9 cellular contexts compared by ENCODE assay signal in the genomic region with DNA sequence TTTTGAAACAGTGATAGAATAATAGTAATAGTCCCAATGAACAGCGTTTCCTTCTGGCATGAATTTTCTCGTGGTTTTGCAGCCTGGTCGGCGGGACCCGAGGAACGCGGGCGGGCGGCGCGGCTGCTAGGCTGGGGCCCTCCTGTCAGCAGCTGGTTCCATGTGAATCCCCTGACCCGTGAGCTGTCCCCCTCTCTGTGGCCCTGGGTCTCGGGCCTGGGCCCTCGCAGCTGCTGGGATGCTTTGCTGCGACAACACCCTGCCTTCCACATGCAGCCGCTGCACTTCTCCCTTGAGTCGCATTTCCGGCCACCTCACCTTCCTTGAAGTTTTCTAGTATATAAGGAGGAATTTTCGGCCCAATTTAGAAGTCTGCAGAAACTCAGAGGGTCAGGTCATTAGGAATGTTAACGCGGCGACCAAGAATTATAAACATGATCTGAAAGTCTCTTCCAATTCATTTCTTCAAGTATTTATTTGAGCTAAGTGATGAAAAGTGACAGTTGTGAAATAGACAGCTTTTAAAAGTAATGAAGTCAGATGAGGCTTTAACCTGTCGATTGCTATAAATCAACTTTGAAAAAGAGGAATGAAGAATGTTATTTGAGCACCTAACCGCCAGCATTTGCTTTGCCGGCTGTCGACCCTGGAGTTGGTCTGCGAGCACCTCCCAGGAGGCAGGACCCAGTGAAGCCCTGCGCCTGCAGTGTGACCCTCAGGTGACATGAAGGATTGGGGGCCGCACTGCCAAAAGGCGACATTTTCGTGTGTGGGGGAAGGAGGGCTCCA. TPM values are rescaled to one million over a fixed set of nuclear protein-coding genes. Genes with fewer than 3 reads are reported as not detected.
DNase-seq lines count a peak whose midpoint lies in the region; ATAC-seq and TF ChIP-seq lines count a peak whose summit lies in the region.
"Had no signal": no experiment of that assay in that cellular context is flagged by ENCODE, and none has a peak within 500 bp of the region (broad histone marks: within the 10 kb centered on the region; RNA-seq: fewer than 3 reads in every experiment).

No MANE protein-coding gene starts in this region.

- H4K8ac ChIP-seq in mesenchymal stem cell (ENCODE audit: low read length) = peak overlapping the region; percentile 91

- H3K4me1 ChIP-seq in heart right ventricle (peaks cover 0 to 62% (median 31%) of the 10 kb centered on the region in 9 donors), mesenchymal stem cell (ENCODE audit: control insufficient read depth, insufficient read depth, low read depth, low read length) (peaks cover 55% of the 10 kb centered on the region)

- H3K79me1 ChIP-seq in mesenchymal stem cell (replicated peaks; ENCODE audit: low read length, poor library complexity, severe bottlenecking) = peaks cover 29% of the 10 kb centered on the region

- intact Hi-C loops in heart right ventricle (cut with DNase I) (loop anchor here (5.0 to 10.0 kb wide), 13 partner anchors 57 to 1683 kb away; no protein-coding TSS in a partner anchor), Right ventricle myocardium inferior (cut with DNase I) (loop anchor here (2.0 to 5.0 kb wide), 4 partner anchors 227 to 1686 kb away; no protein-coding TSS in a partner anchor)

- H2BK15ac ChIP-seq in mesenchymal stem cell (ENCODE audit: low read depth, poor library complexity, severe bottlenecking) = no peak overlapping the region

- no peak overlapping the region for H2BK120ac ChIP-seq in mesenchymal stem cell (ENCODE audit: low read depth, low read length)

- H3K4me1 Mint-ChIP-seq in type B pancreatic cell (ENCODE audit: unreplicated experiment) = peaks cover 43% of the 10 kb centered on the region

- H2AK5ac ChIP-seq in mesenchymal stem cell (ENCODE audit: low read length, severe bottlenecking) = no peak overlapping the region

- H3K4ac ChIP-seq in mesenchymal stem cell (ENCODE audit: low read depth in 1 of 2, low read length in 2 of 2) = peak overlapping the region in 1 of 2 experiments; percentile 47

- H4K91ac ChIP-seq in mesenchymal stem cell (ENCODE audit: low read length) = peak overlapping the region; percentile 89

- peak overlapping the region in 7 of 10 donors; percentile 18 to 70 (median 35) for H3K27ac ChIP-seq in heart right ventricle
- H3K27ac ChIP-seq in mesenchymal stem cell (ENCODE audit: low read length, poor library complexity, severe bottlenecking) = peak overlapping the region; percentile 24

- peak overlapping the region in 1 of 2 experiments; percentile 1 for H3K14ac ChIP-seq in mesenchymal stem cell (ENCODE audit: low read length in 2 of 2)

- H3K4me2 ChIP-seq in mesenchymal stem cell (ENCODE audit: low read length, poor library complexity, severe bottlenecking) = peak overlapping the region; percentile 62

- H3K23ac ChIP-seq in mesenchymal stem cell (ENCODE audit: low read length in 2 of 2) = peak overlapping the region in 1 of 2 experiments; percentile 77

- H3K9me3 ChIP-seq in heart right ventricle (no peaks in the 10 kb centered on the region), mesenchymal stem cell (ENCODE audit: control insufficient read depth, low read length) (no peaks in the 10 kb centered on the region)

- H3K4me3 Mint-ChIP-seq in type B pancreatic cell = peak overlapping the region; percentile 92

- H3K9me3 Mint-ChIP-seq in type B pancreatic cell = no peaks in the 10 kb centered on the region

- H3K36me3 Mint-ChIP-seq in type B pancreatic cell = no peaks in the 10 kb centered on the region

- TF ChIP-seq CTCF in heart right ventricle (IDR thresholded peaks at IDR 0.05) (no peak), astrocyte of the spinal cord (IDR thresholded peaks at IDR 0.05; ENCODE audit: low read depth, low read length) (no peak), type B pancreatic cell (conservative IDR thresholded peaks at IDR 0.05) (no peak)

- peak overlapping the region; percentile 75 to 92 for H3K18ac ChIP-seq in mesenchymal stem cell (ENCODE audit: low read depth in 1 of 2, low read length in 2 of 2)

- no peak overlapping the region for H2BK5ac ChIP-seq in mesenchymal stem cell (ENCODE audit: low read depth, low read length, poor library complexity, severe bottlenecking)

- H2AFZ ChIP-seq in mesenchymal stem cell (ENCODE audit: low read depth, low read length) = no peak overlapping the region

- no peak for ATAC-seq in heart right ventricle
- ATAC-seq in Right ventricle myocardium inferior = no peak

- no peaks in the 10 kb centered on the region for H3K36me3 ChIP-seq in heart right ventricle
- no peaks in the 10 kb centered on the region for H3K36me3 ChIP-seq in mesenchymal stem cell (ENCODE audit: control insufficient read depth in 1 of 2, insufficient read depth in 2 of 2, low read depth in 1 of 2, low read length in 2 of 2)

- peak overlapping the region in 7 of 10 donors; percentile 62 to 95 (median 72) for H3K4me3 ChIP-seq in heart right ventricle
- H3K4me3 ChIP-seq in astrocyte of the spinal cord (ENCODE audit: low read depth, low read length) = peak overlapping the region; percentile 59
- H3K4me3 ChIP-seq in mesenchymal stem cell (ENCODE audit: insufficient read depth in 1 of 2, low read depth in 1 of 2, low read length in 2 of 2) = peak overlapping the region in 1 of 2 experiments; percentile 84

- peaks cover 77% of the 10 kb centered on the region for H3K27me3 Mint-ChIP-seq in type B pancreatic cell

- peak overlapping the region; percentile 21 to 95 for H2BK12ac ChIP-seq in mesenchymal stem cell (ENCODE audit: low read length in 2 of 2)

- peak overlapping the region; percentile 88 for H3K27ac Mint-ChIP-seq in type B pancreatic cell

- peak overlapping the region; percentile 89 for H3K9ac ChIP-seq in mesenchymal stem cell (ENCODE audit: low read length)

- peaks cover 3 to 98% (median 74%) of the 10 kb centered on the region in 7 donors for H3K27me3 ChIP-seq in heart right ventricle
- H3K27me3 ChIP-seq in mesenchymal stem cell (ENCODE audit: control insufficient read depth in 1 of 2, insufficient read depth in 1 of 2, low read length in 2 of 2) = peaks cover 0 to 46% of the 10 kb centered on the region in 2 experiments

- WGBS in heart right ventricle, 2 donors = 44 to 60% methylated on average over 31 of the region's 31 CpGs
- WGBS in mesenchymal stem cell = 26% methylated on average over 23 of the region's 31 CpGs

- DNase-seq in heart right ventricle (no peak), Right ventricle myocardium inferior (ENCODE audit: missing footprints) (no peak), astrocyte of the spinal cord (ENCODE audit: low read depth, low spot score) (no peak), mesenchymal stem cell (no peak), type B pancreatic cell (ENCODE audit: extremely low spot score, unreplicated experiment) (no peak), T1000 (lab: John Stamatoyannopoulos, UW) (no peak), NCI-H1930 (lab: John Stamatoyannopoulos, UW) (no peak), NCI-H1092 (lab: John Stamatoyannopoulos, UW) (no peak)
- DNase-seq: DMS79 treated with DMSO at 0.1 percent for 48 hours had no signal

- in situ Hi-C loops in astrocyte of the spinal cord (cut with HindIII; ENCODE audit: low sequenced_read_pairs) = no loop called here

RNA-seq across cellular contexts. Expression of a gene that starts 27.7 kb away (rescaled TPM):
- total RNA-seq in heart right ventricle = 10 to 100 TPM in 8 of 10 donors, 1 to 10 TPM in 2; 8.2 to 31.7 (median 14.3) TPM
- polyA plus RNA-seq in heart right ventricle = 10 to 100 TPM; 21.1 to 22.9 TPM
- 14.2 TPM for total RNA-seq in Right ventricle myocardium inferior
- polyA plus RNA-seq in mesenchymal stem cell (2013, experiment 1 of 2) = 117 TPM
- 115 TPM for polyA plus RNA-seq in mesenchymal stem cell (2013, experiment 2 of 2)
- total RNA-seq in type B pancreatic cell (ENCODE audit: low replicate concordance) = 135 and 270 TPM in 2 replicates
